ENCODE assay signal across 15 cellular contexts in genomic region chr10:92068900-92069299, GRCh38.
"Had no signal": no experiment of that assay in that cellular context is flagged by ENCODE, and none has a peak within 500 bp of the region (broad histone marks: within the 10 kb centered on the region; RNA-seq: fewer than 3 reads in every experiment).

No MANE protein-coding gene starts in this region.

- DNase-seq: activated CD4-positive, alpha-beta memory T cell treated with anti-CD3 and anti-CD28 coated beads for 36 hours; activated CD4-positive, alpha-beta T cell treated with anti-CD3 and anti-CD28 coated beads for 36 hours; amniotic stem cell; body of pancreas; hippocampal formation; islet precursor cell; stimulated activated CD4-positive, alpha-beta T cell treated with anti-CD3 and anti-CD28 coated beads, Interleukin-1b, Interleukin-23, amount 100 ng/mL, for 48 hours; stimulated activated CD8-positive, alpha-beta memory T cell treated with anti-CD3 and anti-CD28 coated beads, Interleukin-4, amount 100 ng/mL, for 48 hours; stimulated activated naive CD4-positive, alpha-beta T cell treated with Interleukin-2 at 50 U/mL for 16 hours had no signal

- H3K4me1 Mint-ChIP-seq: activated CD4-positive, alpha-beta T cell treated with anti-CD3 and anti-CD28 coated beads for 36 hours; central memory CD8-positive, alpha-beta T cell; WTC11 had no signal

- H3K27ac Mint-ChIP-seq: activated CD4-positive, alpha-beta memory T cell treated with anti-CD3 and anti-CD28 coated beads for 36 hours; activated CD4-positive, alpha-beta T cell treated with anti-CD3 and anti-CD28 coated beads for 36 hours; activated naive CD8-positive, alpha-beta T cell; progenitor cell of endocrine pancreas; type B pancreatic cell; WTC11 had no signal

- H3K9me3 Mint-ChIP-seq: activated CD4-positive, alpha-beta memory T cell treated with anti-CD3 and anti-CD28 coated beads for 36 hours; central memory CD8-positive, alpha-beta T cell; type B pancreatic cell; WTC11 had no signal

- H3K36me3 Mint-ChIP-seq: activated CD4-positive, alpha-beta memory T cell treated with anti-CD3 and anti-CD28 coated beads for 36 hours; type B pancreatic cell; WTC11 had no signal

- H3K9me3 ChIP-seq: body of pancreas had no signal

- H3K4me3 ChIP-seq: body of pancreas, coronary artery had no signal

- H3K4me1 ChIP-seq: body of pancreas had no signal

- H3K27me3 ChIP-seq: body of pancreas had no signal

- H3K27ac ChIP-seq: body of pancreas, coronary artery had no signal

- H3K4me3 Mint-ChIP-seq: activated CD4-positive, alpha-beta memory T cell treated with anti-CD3 and anti-CD28 coated beads for 36 hours; activated CD4-positive, alpha-beta T cell treated with anti-CD3 and anti-CD28 coated beads for 36 hours; activated naive CD8-positive, alpha-beta T cell; central memory CD8-positive, alpha-beta T cell; type B pancreatic cell; WTC11 had no signal

- H3K27me3 Mint-ChIP-seq: activated CD4-positive, alpha-beta memory T cell treated with anti-CD3 and anti-CD28 coated beads for 36 hours; activated CD4-positive, alpha-beta T cell treated with anti-CD3 and anti-CD28 coated beads for 36 hours; activated naive CD8-positive, alpha-beta T cell; central memory CD8-positive, alpha-beta T cell; progenitor cell of endocrine pancreas; type B pancreatic cell had no signal
